17 cellular contexts compared by ENCODE assay signal in the genomic region with DNA sequence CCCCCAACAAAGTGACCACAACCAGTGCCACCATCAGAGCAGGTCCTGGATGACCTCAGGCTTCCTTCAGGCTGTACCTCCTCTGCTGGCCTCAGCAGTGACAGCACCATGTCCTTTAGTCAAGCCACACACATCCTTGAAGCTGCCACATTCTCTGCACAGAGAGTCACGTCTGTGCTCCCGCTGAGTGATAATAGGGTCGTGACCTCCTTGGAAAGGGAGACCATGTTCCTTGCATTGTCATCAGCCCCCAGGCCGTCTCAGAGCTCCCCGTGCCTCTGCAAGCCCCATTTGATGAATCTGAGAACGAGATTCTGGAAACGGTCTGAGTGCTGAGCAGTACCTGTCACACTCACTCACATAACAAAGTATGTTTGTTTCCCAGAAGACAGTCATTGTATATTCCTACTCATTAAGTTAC.
DNase-seq lines count a peak whose midpoint lies in the region; ATAC-seq and TF ChIP-seq lines count a peak whose summit lies in the region.
"Had no signal": no experiment of that assay in that cellular context is flagged by ENCODE, and none has a peak within 500 bp of the region (broad histone marks: within the 10 kb centered on the region; RNA-seq: fewer than 3 reads in every experiment).

No MANE protein-coding gene starts in this region.

- ATAC-seq in SK-N-SH treated with all-trans-retinoic acid at 6 μM for 48 hours, result peak; percentile 42; the same call in 2 of the 3 replicates
- ATAC-seq in GM21515 (IDR thresholded peaks at IDR 0.05; ENCODE audit: unreplicated experiment), result no peak
- ATAC-seq: HepG2, right lobe of liver had no signal

- DNase-seq in GM04503 (ENCODE audit: low read depth), result peak; percentile 1
- peak; percentile 3 for DNase-seq in hepatic stellate cell (ENCODE audit: low spot score)
- DNase-seq in pons (ENCODE audit: low spot score), result peak; percentile 35
- DNase-seq in stimulated activated naive CD4-positive, alpha-beta T cell (lab: John Stamatoyannopoulos, UW), result no peak
- no peak for DNase-seq in activated effector memory CD4-positive, alpha-beta T cell treated with Interleukin-2 at 50 U/mL for 16 hours
- DNase-seq in activated naive CD4-positive, alpha-beta T cell treated with Interleukin-2 at 50 U/mL for 16 hours, result no peak
- DNase-seq: activated CD4-positive, alpha-beta T cell treated with anti-CD3 and anti-CD28 coated beads, Interleukin-2, amount 10 ng/mL, durations not matched to agents 24 days and 14 days; activated CD8-positive, alpha-beta memory T cell treated with anti-CD3 and anti-CD28 coated beads, Interleukin-2, amount 50 U/mL, for 48 hours; aorta; mammary epithelial cell; NCI-H1694 treated with DMSO at 0.1 percent for 48 hours; NCI-H524; right lobe of liver; stimulated activated CD4-positive, alpha-beta T cell treated with anti-CD3 and anti-CD28 coated beads, Interleukin-2, amount 100 ng/mL, for 48 hours had no signal

TF ChIP-seq in SK-N-SH treated with all-trans-retinoic acid at 6 μM for 48 hours, 23 proteins besides CTCF, POLR2A, EP300 and RAD21:
- TF ChIP-seq, protein P1, sequence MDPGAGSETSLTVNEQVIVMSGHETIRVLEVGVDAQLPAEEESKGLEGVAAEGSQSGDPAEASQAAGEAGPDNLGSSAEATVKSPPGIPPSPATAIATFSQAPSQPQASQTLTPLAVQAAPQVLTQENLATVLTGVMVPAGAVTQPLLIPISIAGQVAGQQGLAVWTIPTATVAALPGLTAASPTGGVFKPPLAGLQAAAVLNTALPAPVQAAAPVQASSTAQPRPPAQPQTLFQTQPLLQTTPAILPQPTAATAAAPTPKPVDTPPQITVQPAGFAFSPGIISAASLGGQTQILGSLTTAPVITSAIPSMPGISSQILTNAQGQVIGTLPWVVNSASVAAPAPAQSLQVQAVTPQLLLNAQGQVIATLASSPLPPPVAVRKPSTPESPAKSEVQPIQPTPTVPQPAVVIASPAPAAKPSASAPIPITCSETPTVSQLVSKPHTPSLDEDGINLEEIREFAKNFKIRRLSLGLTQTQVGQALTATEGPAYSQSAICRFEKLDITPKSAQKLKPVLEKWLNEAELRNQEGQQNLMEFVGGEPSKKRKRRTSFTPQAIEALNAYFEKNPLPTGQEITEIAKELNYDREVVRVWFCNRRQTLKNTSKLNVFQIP (CRISPR knock-in tag; IDR thresholded peaks at IDR 0.05; ENCODE audit: borderline replicate concordance, low read depth), result no peak
- TF ChIP-seq ESRRG (CRISPR knock-in tag; IDR thresholded peaks at IDR 0.05) (no peak), SNAI2 (CRISPR knock-in tag; IDR thresholded peaks at IDR 0.05) (no peak), ZNF70 (CRISPR knock-in tag; IDR thresholded peaks at IDR 0.05) (no peak), RARB (CRISPR knock-in tag; IDR thresholded peaks at IDR 0.05) (no peak), BACH2 (CRISPR knock-in tag; IDR thresholded peaks at IDR 0.05; ENCODE audit: borderline replicate concordance) (no peak), ZFP30 (CRISPR knock-in tag; IDR thresholded peaks at IDR 0.05) (no peak), PPARA (CRISPR knock-in tag; IDR thresholded peaks at IDR 0.05; ENCODE audit: borderline replicate concordance) (no peak), ZFP3 (CRISPR knock-in tag; IDR thresholded peaks at IDR 0.05) (no peak), CSDC2 (CRISPR knock-in tag; IDR thresholded peaks at IDR 0.05) (no peak), GLIS3 (CRISPR knock-in tag; IDR thresholded peaks at IDR 0.05) (no peak), OSR1 (CRISPR knock-in tag; IDR thresholded peaks at IDR 0.05) (no peak), ZC3H10 (CRISPR knock-in tag; IDR thresholded peaks at IDR 0.05) (no peak), ISL1 (CRISPR knock-in tag; IDR thresholded peaks at IDR 0.05) (no peak), ARNTL (CRISPR knock-in tag; IDR thresholded peaks at IDR 0.05; ENCODE audit: borderline replicate concordance, low read depth) (no peak), TOX (CRISPR knock-in tag; IDR thresholded peaks at IDR 0.05; ENCODE audit: borderline replicate concordance) (no peak)
- TF ChIP-seq, protein P2, sequence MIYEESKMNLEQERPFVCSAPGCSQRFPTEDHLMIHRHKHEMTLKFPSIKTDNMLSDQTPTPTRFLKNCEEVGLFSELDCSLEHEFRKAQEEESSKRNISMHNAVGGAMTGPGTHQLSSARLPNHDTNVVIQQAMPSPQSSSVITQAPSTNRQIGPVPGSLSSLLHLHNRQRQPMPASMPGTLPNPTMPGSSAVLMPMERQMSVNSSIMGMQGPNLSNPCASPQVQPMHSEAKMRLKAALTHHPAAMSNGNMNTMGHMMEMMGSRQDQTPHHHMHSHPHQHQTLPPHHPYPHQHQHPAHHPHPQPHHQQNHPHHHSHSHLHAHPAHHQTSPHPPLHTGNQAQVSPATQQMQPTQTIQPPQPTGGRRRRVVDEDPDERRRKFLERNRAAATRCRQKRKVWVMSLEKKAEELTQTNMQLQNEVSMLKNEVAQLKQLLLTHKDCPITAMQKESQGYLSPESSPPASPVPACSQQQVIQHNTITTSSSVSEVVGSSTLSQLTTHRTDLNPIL (CRISPR knock-in tag; IDR thresholded peaks at IDR 0.05; ENCODE audit: low read depth), result no peak
- TF ChIP-seq, protein P3, sequence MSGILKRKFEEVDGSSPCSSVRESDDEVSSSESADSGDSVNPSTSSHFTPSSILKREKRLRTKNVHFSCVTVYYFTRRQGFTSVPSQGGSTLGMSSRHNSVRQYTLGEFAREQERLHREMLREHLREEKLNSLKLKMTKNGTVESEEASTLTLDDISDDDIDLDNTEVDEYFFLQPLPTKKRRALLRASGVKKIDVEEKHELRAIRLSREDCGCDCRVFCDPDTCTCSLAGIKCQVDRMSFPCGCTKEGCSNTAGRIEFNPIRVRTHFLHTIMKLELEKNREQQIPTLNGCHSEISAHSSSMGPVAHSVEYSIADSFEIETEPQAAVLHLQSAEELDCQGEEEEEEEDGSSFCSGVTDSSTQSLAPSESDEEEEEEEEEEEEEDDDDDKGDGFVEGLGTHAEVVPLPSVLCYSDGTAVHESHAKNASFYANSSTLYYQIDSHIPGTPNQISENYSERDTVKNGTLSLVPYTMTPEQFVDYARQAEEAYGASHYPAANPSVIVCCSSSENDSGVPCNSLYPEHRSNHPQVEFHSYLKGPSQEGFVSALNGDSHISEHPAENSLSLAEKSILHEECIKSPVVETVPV (CRISPR knock-in tag; IDR thresholded peaks at IDR 0.05), result no peak
- TF ChIP-seq, protein P4, sequence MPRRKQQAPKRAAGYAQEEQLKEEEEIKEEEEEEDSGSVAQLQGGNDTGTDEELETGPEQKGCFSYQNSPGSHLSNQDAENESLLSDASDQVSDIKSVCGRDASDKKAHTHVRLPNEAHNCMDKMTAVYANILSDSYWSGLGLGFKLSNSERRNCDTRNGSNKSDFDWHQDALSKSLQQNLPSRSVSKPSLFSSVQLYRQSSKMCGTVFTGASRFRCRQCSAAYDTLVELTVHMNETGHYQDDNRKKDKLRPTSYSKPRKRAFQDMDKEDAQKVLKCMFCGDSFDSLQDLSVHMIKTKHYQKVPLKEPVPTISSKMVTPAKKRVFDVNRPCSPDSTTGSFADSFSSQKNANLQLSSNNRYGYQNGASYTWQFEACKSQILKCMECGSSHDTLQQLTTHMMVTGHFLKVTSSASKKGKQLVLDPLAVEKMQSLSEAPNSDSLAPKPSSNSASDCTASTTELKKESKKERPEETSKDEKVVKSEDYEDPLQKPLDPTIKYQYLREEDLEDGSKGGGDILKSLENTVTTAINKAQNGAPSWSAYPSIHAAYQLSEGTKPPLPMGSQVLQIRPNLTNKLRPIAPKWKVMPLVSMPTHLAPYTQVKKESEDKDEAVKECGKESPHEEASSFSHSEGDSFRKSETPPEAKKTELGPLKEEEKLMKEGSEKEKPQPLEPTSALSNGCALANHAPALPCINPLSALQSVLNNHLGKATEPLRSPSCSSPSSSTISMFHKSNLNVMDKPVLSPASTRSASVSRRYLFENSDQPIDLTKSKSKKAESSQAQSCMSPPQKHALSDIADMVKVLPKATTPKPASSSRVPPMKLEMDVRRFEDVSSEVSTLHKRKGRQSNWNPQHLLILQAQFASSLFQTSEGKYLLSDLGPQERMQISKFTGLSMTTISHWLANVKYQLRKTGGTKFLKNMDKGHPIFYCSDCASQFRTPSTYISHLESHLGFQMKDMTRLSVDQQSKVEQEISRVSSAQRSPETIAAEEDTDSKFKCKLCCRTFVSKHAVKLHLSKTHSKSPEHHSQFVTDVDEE (CRISPR knock-in tag; IDR thresholded peaks at IDR 0.05), result no peak
TF ChIP-seq in SK-N-SH treated with all-trans-retinoic acid at 6 μM for 48 hours: peak in this region for 0.

Comparison
In these comparisons a context has a peak if more than half of its experiments do, and no peak if none do; other contexts are left out.
1. DNase-seq: peak in GM04503 (single experiment), hepatic stellate cell (single experiment) and pons (single experiment); none in stimulated activated naive CD4-positive, alpha-beta T cell (0 of 6), activated effector memory CD4-positive, alpha-beta T cell treated with Interleukin-2 at 50 U/mL for 16 hours (single experiment) and activated naive CD4-positive, alpha-beta T cell treated with Interleukin-2 at 50 U/mL for 16 hours (single experiment).